ENCODE assay signal across 1 cellular context in the genomic region with DNA sequence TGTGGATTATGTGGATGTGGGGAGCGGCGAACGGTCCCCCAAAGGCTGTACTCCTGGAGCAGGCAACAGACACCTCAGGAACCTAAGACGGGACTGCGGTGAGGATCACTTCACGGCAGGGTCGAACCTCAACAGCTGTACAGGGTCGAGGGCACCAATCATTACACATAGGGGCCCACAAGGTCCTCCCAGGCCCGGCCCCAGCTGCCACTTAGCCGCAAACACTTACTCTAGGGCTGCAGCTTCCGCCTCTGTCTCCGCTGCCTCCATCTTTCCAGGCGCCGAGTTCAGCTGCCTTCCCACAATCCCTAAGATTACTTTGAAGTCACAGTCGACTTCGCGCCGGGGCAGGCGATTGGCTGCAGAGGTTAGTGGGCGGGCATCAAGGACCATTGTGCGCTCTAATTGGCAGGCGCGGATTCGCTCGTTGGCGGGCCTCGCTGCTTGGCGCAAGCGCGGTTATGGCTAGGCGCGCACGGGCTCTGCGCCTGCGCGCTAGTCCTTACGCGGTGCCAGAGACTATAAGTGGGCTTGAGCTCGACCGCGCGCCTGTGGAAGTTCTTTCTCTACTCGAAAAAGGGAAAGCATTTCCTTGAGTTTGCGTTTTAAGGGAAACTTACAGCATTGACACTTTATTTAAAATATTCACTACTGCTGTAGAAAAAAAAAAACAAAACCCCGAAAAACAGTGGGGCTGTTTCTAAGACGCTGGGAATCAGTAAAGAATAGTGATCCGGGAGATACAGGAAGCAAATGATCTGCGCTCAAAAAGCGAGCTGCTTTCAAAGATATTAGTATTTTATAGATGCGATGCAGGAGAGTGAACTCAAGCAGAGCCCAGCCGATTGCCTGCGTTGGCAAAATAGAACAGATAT.
TF ChIP-seq lines count a peak whose summit lies in the region.

A gene with protein sequence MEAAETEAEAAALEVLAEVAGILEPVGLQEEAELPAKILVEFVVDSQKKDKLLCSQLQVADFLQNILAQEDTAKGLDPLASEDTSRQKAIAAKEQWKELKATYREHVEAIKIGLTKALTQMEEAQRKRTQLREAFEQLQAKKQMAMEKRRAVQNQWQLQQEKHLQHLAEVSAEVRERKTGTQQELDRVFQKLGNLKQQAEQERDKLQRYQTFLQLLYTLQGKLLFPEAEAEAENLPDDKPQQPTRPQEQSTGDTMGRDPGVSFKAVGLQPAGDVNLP (minus strand): TSS at position 293 of the 875 bp plus-strand sequence. CDS start 23 bp downstream, at position 270.

TF ChIP-seq in K562, 482 proteins besides CTCF, POLR2A, EP300 and RAD21 (continued from another document):
- TF ChIP-seq THRAP3 (IDR thresholded peaks at IDR 0.05; ENCODE audit: borderline replicate concordance) (no peak), NFIX (CRISPR knock-in tag; IDR thresholded peaks at IDR 0.05; ENCODE audit: low read depth) (no peak), POLR2B (IDR thresholded peaks at IDR 0.05; ENCODE audit: low read depth, partially characterized antibody) (peak; percentile 83), BACH1 (tag; IDR thresholded peaks at IDR 0.05) (no peak), RFX1 (IDR thresholded peaks at IDR 0.05) (no peak), CBFA2T2 (conservative IDR thresholded peaks at IDR 0.05) (no peak), SOX6 (IDR thresholded peaks at IDR 0.05) (no peak), TOE1 (IDR thresholded peaks at IDR 0.05; ENCODE audit: borderline replicate concordance) (0 out of 2 replicates have a peak, but pooled peaks have one; percentile 35), TOE1 (CRISPR knock-in tag; IDR thresholded peaks at IDR 0.05; ENCODE audit: borderline replicate concordance, low read depth) (no peak), ZNF165 (CRISPR knock-in tag; IDR thresholded peaks at IDR 0.05; ENCODE audit: borderline replicate concordance) (no peak), TCFL5 (CRISPR knock-in tag; conservative IDR thresholded peaks at IDR 0.05) (no peak)
- TF ChIP-seq, protein P1, sequence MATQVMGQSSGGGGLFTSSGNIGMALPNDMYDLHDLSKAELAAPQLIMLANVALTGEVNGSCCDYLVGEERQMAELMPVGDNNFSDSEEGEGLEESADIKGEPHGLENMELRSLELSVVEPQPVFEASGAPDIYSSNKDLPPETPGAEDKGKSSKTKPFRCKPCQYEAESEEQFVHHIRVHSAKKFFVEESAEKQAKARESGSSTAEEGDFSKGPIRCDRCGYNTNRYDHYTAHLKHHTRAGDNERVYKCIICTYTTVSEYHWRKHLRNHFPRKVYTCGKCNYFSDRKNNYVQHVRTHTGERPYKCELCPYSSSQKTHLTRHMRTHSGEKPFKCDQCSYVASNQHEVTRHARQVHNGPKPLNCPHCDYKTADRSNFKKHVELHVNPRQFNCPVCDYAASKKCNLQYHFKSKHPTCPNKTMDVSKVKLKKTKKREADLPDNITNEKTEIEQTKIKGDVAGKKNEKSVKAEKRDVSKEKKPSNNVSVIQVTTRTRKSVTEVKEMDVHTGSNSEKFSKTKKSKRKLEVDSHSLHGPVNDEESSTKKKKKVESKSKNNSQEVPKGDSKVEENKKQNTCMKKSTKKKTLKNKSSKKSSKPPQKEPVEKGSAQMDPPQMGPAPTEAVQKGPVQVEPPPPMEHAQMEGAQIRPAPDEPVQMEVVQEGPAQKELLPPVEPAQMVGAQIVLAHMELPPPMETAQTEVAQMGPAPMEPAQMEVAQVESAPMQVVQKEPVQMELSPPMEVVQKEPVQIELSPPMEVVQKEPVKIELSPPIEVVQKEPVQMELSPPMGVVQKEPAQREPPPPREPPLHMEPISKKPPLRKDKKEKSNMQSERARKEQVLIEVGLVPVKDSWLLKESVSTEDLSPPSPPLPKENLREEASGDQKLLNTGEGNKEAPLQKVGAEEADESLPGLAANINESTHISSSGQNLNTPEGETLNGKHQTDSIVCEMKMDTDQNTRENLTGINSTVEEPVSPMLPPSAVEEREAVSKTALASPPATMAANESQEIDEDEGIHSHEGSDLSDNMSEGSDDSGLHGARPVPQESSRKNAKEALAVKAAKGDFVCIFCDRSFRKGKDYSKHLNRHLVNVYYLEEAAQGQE (CRISPR knock-in tag; IDR thresholded peaks at IDR 0.05; ENCODE audit: low read depth), result no peak
TF ChIP-seq in K562: peak in this region for 83.
